Comparison of ENCODE assay signal across 13 cellular contexts in the genomic region with DNA sequence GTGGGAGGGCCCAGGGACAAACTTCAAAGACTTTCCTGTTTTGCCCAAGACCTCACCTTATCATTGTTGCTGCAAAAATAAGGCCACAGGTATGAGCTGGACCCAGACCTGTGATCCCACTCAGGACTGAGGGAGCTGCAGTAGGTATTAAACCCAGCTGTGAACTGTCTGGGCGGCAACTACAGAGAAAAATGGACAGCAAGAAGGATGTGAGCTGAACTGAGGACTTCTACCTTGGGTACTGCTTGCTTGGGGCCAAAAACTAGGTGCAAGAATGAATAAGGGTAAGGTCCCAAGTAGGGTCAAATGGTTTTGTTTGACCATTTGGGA. TPM values are rescaled to one million over a fixed set of nuclear protein-coding genes. Genes with fewer than 3 reads are reported as not detected.
DNase-seq lines count a peak whose midpoint lies in the region; ATAC-seq, FAIRE-seq and TF ChIP-seq lines count a peak whose summit lies in the region.
"Had no signal": no experiment of that assay in that cellular context is flagged by ENCODE, and none has a peak within 500 bp of the region (broad histone marks: within the 10 kb centered on the region; RNA-seq: fewer than 3 reads in every experiment).

No MANE protein-coding gene starts in this region.

- H3K4me2 ChIP-seq in HepG2 (ENCODE audit: low read depth, low read length), result peak overlapping the region; percentile 56
- H3K4me2 ChIP-seq in K562 (ENCODE audit: insufficient read depth, low read length), result no peak overlapping the region

- H3K36me3 ChIP-seq in HepG2 (replicated peaks in 1 of 2; ENCODE audit: control insufficient read depth in 1 of 2, insufficient read depth in 2 of 2, low read length in 2 of 2), result no peaks in the 10 kb centered on the region
- H3K36me3 ChIP-seq in right lobe of liver, result no peaks in the 10 kb centered on the region
- H3K36me3 ChIP-seq in K562 (ENCODE audit: control insufficient read depth, insufficient read depth, low read length), result no peaks in the 10 kb centered on the region
- H3K36me3 ChIP-seq in brain microvascular endothelial cell (replicated peaks), result no peaks in the 10 kb centered on the region
- H3K36me3 ChIP-seq: suprapubic skin had no signal

- H3K9me3 ChIP-seq in HepG2 (ENCODE audit: low read length), result no peaks in the 10 kb centered on the region
- H3K9me3 ChIP-seq in right lobe of liver, result no peaks in the 10 kb centered on the region
- no peaks in the 10 kb centered on the region for H3K9me3 ChIP-seq in K562 (replicated peaks; ENCODE audit: control insufficient read depth, insufficient read depth, low read depth, low read length)
- H3K9me3 ChIP-seq: suprapubic skin had no signal

- BruUV-seq in HepG2 (replicated peaks; lab: Mats Ljungman, UMichigan) (no TSS peak), K562 (replicated peaks; lab: Mats Ljungman, UMichigan) (no TSS peak)

- ATAC-seq in HepG2, result peak; percentile 61
- ATAC-seq in right lobe of liver, result no peak
- peak; percentile 44 for ATAC-seq in HG03520 (IDR thresholded peaks at IDR 0.05; ENCODE audit: unreplicated experiment)
- no peak for ATAC-seq in K562
- ATAC-seq in HG03108 (IDR thresholded peaks at IDR 0.05; ENCODE audit: unreplicated experiment), result no peak
- no peak for ATAC-seq in HG03045 (IDR thresholded peaks at IDR 0.05; ENCODE audit: unreplicated experiment)
- ATAC-seq: Panc1 had no signal

- TF ChIP-seq RAD21 in HepG2 (CRISPR knock-in tag; IDR thresholded peaks at IDR 0.05) (no peak), K562 (CRISPR knock-in tag; conservative IDR thresholded peaks at IDR 0.05 in 1 of 2, IDR thresholded peaks at IDR 0.05 in 1 of 2) (no peak)

- in situ Hi-C loops in HepG2 (cut with HindIII; ENCODE audit: extremely low pct_ligation_motif_present, low pct_unique_long_range_greater_than_20kb) (no loop called here), K562 (cut with MboI) (no loop called here), brain microvascular endothelial cell (cut with HindIII; ENCODE audit: low pct_ligation_motif_present, low sequenced_read_pairs) (no loop called here)

- H3K9ac ChIP-seq in HepG2 (ENCODE audit: insufficient read depth, low read depth, low read length), result 0 out of 2 replicates have a peak overlapping the region, but pooled peaks have one; percentile 4
- H3K9ac ChIP-seq in K562 (ENCODE audit: insufficient read depth in 1 of 2, low read depth in 2 of 2, low read length in 2 of 2), result no peak overlapping the region

- H2AFZ ChIP-seq in HepG2 (ENCODE audit: low read length), result no peak overlapping the region
- no peak overlapping the region for H2AFZ ChIP-seq in K562 (ENCODE audit: low read depth, low read length)

- CTCF ChIA-PET in HepG2 (lab: Yijun Ruan, JAX; ENCODE audit: low intra/inter-chr PET ratio, low total read pairs), result no interaction called here
- CTCF ChIA-PET in K562 (lab: Yijun Ruan, JAX; ENCODE audit: low intra/inter-chr PET ratio), result no interaction called here

- no peaks in the 10 kb centered on the region for H3K79me2 ChIP-seq in HepG2 (ENCODE audit: insufficient read depth, low read length)
- no peaks in the 10 kb centered on the region for H3K79me2 ChIP-seq in K562 (ENCODE audit: control insufficient read depth, insufficient read depth, low read length)

- H3K9me1 ChIP-seq in K562 (ENCODE audit: control insufficient read depth, insufficient read depth, low read length), result no peaks in the 10 kb centered on the region

- H3K27me3 ChIP-seq in HepG2 (ENCODE audit: control insufficient read depth in 1 of 2, insufficient read depth in 2 of 2, low read length in 2 of 2) (no peaks in the 10 kb centered on the region), right lobe of liver (no peaks in the 10 kb centered on the region), K562 (ENCODE audit: control insufficient read depth in 2 of 2, insufficient read depth in 2 of 2, low read length in 2 of 2) (no peaks in the 10 kb centered on the region), brain microvascular endothelial cell (replicated peaks) (no peaks in the 10 kb centered on the region)
- H3K27me3 ChIP-seq: suprapubic skin had no signal

- FAIRE-seq in HepG2 (lab: Jason Lieb, UNC) (no peak), K562 (lab: Jason Lieb, UNC) (no peak)

- H3K4me1 ChIP-seq in HepG2 (ENCODE audit: insufficient read depth, low read length) (peaks cover 11% of the 10 kb centered on the region), right lobe of liver (no peaks in the 10 kb centered on the region), K562 (replicated peaks in 1 of 2; ENCODE audit: control insufficient read depth in 2 of 2, insufficient read depth in 2 of 2, low read length in 2 of 2) (no peaks in the 10 kb centered on the region)
- H3K4me1 ChIP-seq: suprapubic skin had no signal

- no peak overlapping the region for H3K27ac ChIP-seq in HepG2 (ENCODE audit: extremely low read length, insufficient read depth, low read length)
- H3K27ac ChIP-seq in right lobe of liver, result no peak overlapping the region
- no peak overlapping the region for H3K27ac ChIP-seq in K562 (ENCODE audit: extremely low read depth, low read depth, low read length)
- no peak overlapping the region for H3K27ac ChIP-seq in brain microvascular endothelial cell
- H3K27ac ChIP-seq: suprapubic skin had no signal

- no peak for TF ChIP-seq POLR2A in HepG2 (IDR thresholded peaks at IDR 0.05; ENCODE audit: insufficient read depth in 1 of 2, low read depth in 2 of 2, low read length in 2 of 2)
- no peak for TF ChIP-seq POLR2A in right lobe of liver (IDR thresholded peaks at IDR 0.05)
- no peak for TF ChIP-seq POLR2A in K562 (conservative IDR thresholded peaks at IDR 0.05)

- peak overlapping the region in 2 of 3 experiments; percentile 19 to 26; a peak in 3 of 6 replicates for H3K4me3 ChIP-seq in HepG2 (replicated peaks in 1 of 3; ENCODE audit: insufficient read depth in 1 of 3, low read depth in 2 of 3, low read length in 3 of 3)
- peak overlapping the region in 1 of 3 donors; percentile 26 for H3K4me3 ChIP-seq in right lobe of liver
- no peak overlapping the region for H3K4me3 ChIP-seq in K562
- H3K4me3 ChIP-seq in brain microvascular endothelial cell (ENCODE audit: low read depth, low read length), result no peak overlapping the region
- H3K4me3 ChIP-seq: suprapubic skin had no signal

- TF ChIP-seq EP300 in HepG2 (IDR thresholded peaks at IDR 0.05; ENCODE audit: low read depth in 2 of 2, low read length in 2 of 2) (no peak), HepG2 (CRISPR knock-in tag; IDR thresholded peaks at IDR 0.05; ENCODE audit: borderline replicate concordance) (no peak), K562 (IDR thresholded peaks at IDR 0.05; ENCODE audit: low read length) (no peak)

- intact Hi-C loops in HepG2 (cut with micrococcal nuclease; ENCODE audit: unreplicated experiment) (no loop called here), right lobe of liver (cut with DNase I) (no loop called here), K562 (cut with micrococcal nuclease) (no loop called here)

- H4K20me1 ChIP-seq in HepG2 (ENCODE audit: insufficient read depth, low read length), result no peaks in the 10 kb centered on the region
- H4K20me1 ChIP-seq in K562 (replicated peaks; ENCODE audit: control insufficient read depth, insufficient read depth, low read length), result no peaks in the 10 kb centered on the region

- no peak for TF ChIP-seq CTCF in HepG2 (CRISPR knock-in tag; IDR thresholded peaks at IDR 0.05)
- TF ChIP-seq CTCF in right lobe of liver (IDR thresholded peaks at IDR 0.05), result no peak
- TF ChIP-seq CTCF in K562 (IDR thresholded peaks at IDR 0.05 in 2 of 3, conservative IDR thresholded peaks at IDR 0.05 in 1 of 3; ENCODE audit: insufficient read depth in 2 of 3, low read depth in 1 of 3, low read length in 3 of 3), result no peak
- no peak for TF ChIP-seq CTCF in brain microvascular endothelial cell (IDR thresholded peaks at IDR 0.05; ENCODE audit: low read depth, low read length, missing control alignments)

- DNase-seq in HepG2 (ENCODE audit: low spot score) (no peak), right lobe of liver (no peak), K562 (ENCODE audit: extremely low read depth in 1 of 4, low spot score in 3 of 4) (no peak), brain microvascular endothelial cell (no peak), GF-D8 (lab: John Stamatoyannopoulos, UW) (no peak)
- DNase-seq: NCI-H1048, NCI-H446, T1000 had no signal

- POLR2A ChIA-PET in HepG2 (lab: Yijun Ruan, JAX) (no interaction called here), K562 (lab: Yijun Ruan, JAX) (interaction anchor here (0.6 kb wide), 1 partner anchor 33 kb away, joined by 4 read pairs; no protein-coding TSS in a partner anchor)

- WGBS in HepG2 (ENCODE audit: low lambda C conversion rate), result 55% methylated on average over 1 of the region's 1 CpG
- WGBS in right lobe of liver (ENCODE audit: insufficient coverage, low coverage, low lambda C conversion rate, missing lambda C conversion rate), result no CpG with 5 or more reads among the region's 1 CpG
- WGBS in K562 (ENCODE audit: insufficient coverage, low coverage, missing lambda C conversion rate), result 0% methylated on average over 1 of the region's 1 CpG

RNA-seq across cellular contexts. Expression of a gene that starts 17.8 kb away (rescaled TPM):
- total RNA-seq in HepG2 (2016; rRNA removed; fragmentation: Illumina TruSeq; extraction: Trizol) (not detected in 2 replicates), right lobe of liver (under 1 TPM in 1 of 6 experiments, not detected in 5; 0.12 TPM), K562 (2014; rRNA removed) (not detected in 2 replicates), K562 (2014; rRNA removed; fragmentation: Illumina TruSeq; extraction: Trizol) (not detected in 2 replicates), K562 (2015; rRNA removed; fragmentation: Illumina TruSeq; extraction: Trizol) (not detected in 2 replicates), K562 (2021) (not detected in 2 replicates)
- not detected in 2 replicates for total RNA-seq in HepG2 (2016; cell fraction: cytosol; rRNA removed; fragmentation: Illumina TruSeq; extraction: Trizol; ENCODE audit: low read depth)
- total RNA-seq in HepG2 (2016; cell fraction: insoluble cytoplasmic fraction; rRNA removed; fragmentation: Illumina TruSeq; extraction: Trizol), result not detected in 2 replicates
- total RNA-seq in HepG2 (2016; cell fraction: membrane; rRNA removed; fragmentation: Illumina TruSeq; extraction: Trizol), result not detected in 2 replicates
- not detected in 2 replicates for total RNA-seq in HepG2 (2016; cell fraction: nucleus; rRNA removed; fragmentation: Illumina TruSeq; extraction: Trizol)
- polyA plus RNA-seq in HepG2 (2011; rRNA removed) (not detected in 2 replicates), K562 (2011; rRNA removed) (not detected in 2 replicates), K562 (2014; fragmentation: Illumina TruSeq; extraction: Trizol) (not detected in 2 replicates), K562 (2014; fragmentation: Nextera tagmentation; extraction: Ambion mirVana) (not detected), K562 (2014; rRNA removed) (not detected in 2 replicates)
- not detected in 2 replicates for polyA plus RNA-seq in HepG2 (2011; cell fraction: cytosol; rRNA removed)
- polyA plus RNA-seq in HepG2 (2011; cell fraction: nucleus; rRNA removed), result not detected in 2 replicates
- polyA plus RNA-seq in HepG2 (2012), result not detected in 2 replicates
- polyA plus RNA-seq in HepG2 (2016; cell fraction: cytosol; fragmentation: Illumina TruSeq; extraction: Trizol; ENCODE audit: low read depth), result not detected in 2 replicates
- polyA plus RNA-seq in HepG2 (2016; cell fraction: insoluble cytoplasmic fraction; fragmentation: Illumina TruSeq; extraction: Trizol; ENCODE audit: low read depth), result not detected in 2 replicates
- polyA plus RNA-seq in HepG2 (2016; cell fraction: membrane; fragmentation: Illumina TruSeq; extraction: Trizol; ENCODE audit: low read depth), result not detected in 2 replicates
- not detected in 2 replicates for polyA plus RNA-seq in HepG2 (2016; cell fraction: nucleus; fragmentation: Illumina TruSeq; extraction: Trizol; ENCODE audit: insufficient read depth, low read depth)
- polyA minus RNA-seq in HepG2 (2011; rRNA and poly(A)+ RNA removed; ENCODE audit: low replicate concordance), result not detected in 2 replicates
- polyA minus RNA-seq in HepG2 (2011; cell fraction: cytosol; rRNA and poly(A)+ RNA removed), result not detected in 2 replicates
- polyA minus RNA-seq in HepG2 (2011; cell fraction: nucleus; rRNA and poly(A)+ RNA removed), result not detected in 2 replicates
- total RNA-seq in K562 (2011; cell fraction: chromatin; rRNA removed; ENCODE audit: low replicate concordance), result not detected in 2 replicates
- not detected in 2 replicates for total RNA-seq in K562 (2011; cell fraction: nucleolus; rRNA removed)
- total RNA-seq in K562 (2011; cell fraction: nucleoplasm; rRNA removed), result not detected in 2 replicates
- polyA plus RNA-seq in K562 (2011; cell fraction: cytosol; rRNA removed), result not detected in 2 replicates
- polyA plus RNA-seq in K562 (2011; cell fraction: nucleus; rRNA removed), result not detected in 2 replicates
- polyA plus RNA-seq in K562 (2012), result not detected in 2 replicates
- not detected in 2 replicates for polyA minus RNA-seq in K562 (2011; rRNA and poly(A)+ RNA removed)
- polyA minus RNA-seq in K562 (2011; cell fraction: cytosol; rRNA and poly(A)+ RNA removed), result not detected in 2 replicates
- not detected in 2 replicates for polyA minus RNA-seq in K562 (2011; cell fraction: nucleus; rRNA and poly(A)+ RNA removed)

RNA-seq across cellular contexts. Expression of a gene that starts 20.2 kb away (rescaled TPM):
- total RNA-seq in HepG2 (2016; rRNA removed; fragmentation: Illumina TruSeq; extraction: Trizol) (not detected in 2 replicates), right lobe of liver (under 1 TPM in 1 of 6 experiments, not detected in 5; 0.43 TPM), K562 (2014; rRNA removed) (not detected in 2 replicates), K562 (2014; rRNA removed; fragmentation: Illumina TruSeq; extraction: Trizol) (not detected in 2 replicates), K562 (2015; rRNA removed; fragmentation: Illumina TruSeq; extraction: Trizol) (not detected in 2 replicates), K562 (2021) (not detected in 2 replicates)
- total RNA-seq in HepG2 (2016; cell fraction: cytosol; rRNA removed; fragmentation: Illumina TruSeq; extraction: Trizol; ENCODE audit: low read depth), result not detected in 2 replicates
- not detected in 2 replicates for total RNA-seq in HepG2 (2016; cell fraction: insoluble cytoplasmic fraction; rRNA removed; fragmentation: Illumina TruSeq; extraction: Trizol)
- not detected in 2 replicates for total RNA-seq in HepG2 (2016; cell fraction: membrane; rRNA removed; fragmentation: Illumina TruSeq; extraction: Trizol)
- not detected in 2 replicates for total RNA-seq in HepG2 (2016; cell fraction: nucleus; rRNA removed; fragmentation: Illumina TruSeq; extraction: Trizol)
- polyA plus RNA-seq in HepG2 (2011; rRNA removed) (not detected in 2 replicates), K562 (2011; rRNA removed) (not detected in 2 replicates), K562 (2014; fragmentation: Illumina TruSeq; extraction: Trizol) (not detected in 2 replicates), K562 (2014; fragmentation: Nextera tagmentation; extraction: Ambion mirVana) (not detected), K562 (2014; rRNA removed) (not detected in 2 replicates)
- not detected in 2 replicates for polyA plus RNA-seq in HepG2 (2011; cell fraction: cytosol; rRNA removed)
- polyA plus RNA-seq in HepG2 (2011; cell fraction: nucleus; rRNA removed), result not detected in 2 replicates
- polyA plus RNA-seq in HepG2 (2012), result not detected in 2 replicates
- polyA plus RNA-seq in HepG2 (2016; cell fraction: cytosol; fragmentation: Illumina TruSeq; extraction: Trizol; ENCODE audit: low read depth), result not detected in 2 replicates
- polyA plus RNA-seq in HepG2 (2016; cell fraction: insoluble cytoplasmic fraction; fragmentation: Illumina TruSeq; extraction: Trizol; ENCODE audit: low read depth), result not detected in 2 replicates
- not detected in 2 replicates for polyA plus RNA-seq in HepG2 (2016; cell fraction: membrane; fragmentation: Illumina TruSeq; extraction: Trizol; ENCODE audit: low read depth)
- polyA plus RNA-seq in HepG2 (2016; cell fraction: nucleus; fragmentation: Illumina TruSeq; extraction: Trizol; ENCODE audit: insufficient read depth, low read depth), result not detected in 2 replicates
- polyA minus RNA-seq in HepG2 (2011; rRNA and poly(A)+ RNA removed; ENCODE audit: low replicate concordance), result not detected in 2 replicates
- polyA minus RNA-seq in HepG2 (2011; cell fraction: cytosol; rRNA and poly(A)+ RNA removed), result not detected in 2 replicates
- polyA minus RNA-seq in HepG2 (2011; cell fraction: nucleus; rRNA and poly(A)+ RNA removed), result not detected in 2 replicates
- total RNA-seq in K562 (2011; cell fraction: chromatin; rRNA removed; ENCODE audit: low replicate concordance), result 0.32 TPM in 1 of 2 replicates, not detected in the other
- total RNA-seq in K562 (2011; cell fraction: nucleolus; rRNA removed), result not detected in 2 replicates
- total RNA-seq in K562 (2011; cell fraction: nucleoplasm; rRNA removed), result not detected in 2 replicates
- not detected in 2 replicates for polyA plus RNA-seq in K562 (2011; cell fraction: cytosol; rRNA removed)
- polyA plus RNA-seq in K562 (2011; cell fraction: nucleus; rRNA removed), result not detected in 2 replicates
- 0.06 TPM in 1 of 2 replicates, not detected in the other for polyA plus RNA-seq in K562 (2012)
- polyA minus RNA-seq in K562 (2011; rRNA and poly(A)+ RNA removed), result not detected in 2 replicates
- not detected in 2 replicates for polyA minus RNA-seq in K562 (2011; cell fraction: cytosol; rRNA and poly(A)+ RNA removed)
- not detected in 2 replicates for polyA minus RNA-seq in K562 (2011; cell fraction: nucleus; rRNA and poly(A)+ RNA removed)
- total RNA-seq: suprapubic skin had no signal

Comparison
In these comparisons a context has a peak if more than half of its experiments do, and no peak if none do; other contexts are left out.
1. ATAC-seq: peak in HepG2 (single experiment) and HG03520 (single experiment); none in right lobe of liver (0 of 4), K562 (single experiment), HG03108 (single experiment) and HG03045 (single experiment).
2. H3K4me3 ChIP-seq: peak in HepG2 (2 of 3); none in K562 (single experiment) and brain microvascular endothelial cell (single experiment).